1 cellular context compared by ENCODE assay signal in genomic region chr13:67001363-67001762, GRCh38.
TF ChIP-seq lines count a peak whose summit lies in the region.

No MANE protein-coding gene starts in this region.

TF ChIP-seq in H1, 55 proteins besides CTCF, POLR2A, EP300 and RAD21:
- TF ChIP-seq CREB1 (IDR thresholded peaks at IDR 0.05) (no peak), RBBP5 (IDR thresholded peaks at IDR 0.05; ENCODE audit: borderline replicate concordance, low read depth, low read length) (no peak), POU5F1 (IDR thresholded peaks at IDR 0.05; ENCODE audit: low read depth, low read length) (no peak), EZH2 (IDR thresholded peaks at IDR 0.05; ENCODE audit: low read depth, low read length, severe bottlenecking) (no peak), BRCA1 (IDR thresholded peaks at IDR 0.05; ENCODE audit: low read depth, low read length) (no peak), JUND (IDR thresholded peaks at IDR 0.05; ENCODE audit: low read length) (no peak), POLR2AphosphoS5 (IDR thresholded peaks at IDR 0.05; ENCODE audit: low read depth, low read length) (no peak), TAF1 (IDR thresholded peaks at IDR 0.05; ENCODE audit: low read depth, low read length) (no peak), TCF12 (IDR thresholded peaks at IDR 0.05; ENCODE audit: low read depth, low read length) (no peak), BCL11A (IDR thresholded peaks at IDR 0.05; ENCODE audit: low read depth in 2 of 2, low read length in 2 of 2) (no peak), TEAD4 (IDR thresholded peaks at IDR 0.05; ENCODE audit: low read depth, low read length) (no peak), EGR1 (IDR thresholded peaks at IDR 0.05; ENCODE audit: borderline replicate concordance, low read depth, low read length) (no peak), SP1 (IDR thresholded peaks at IDR 0.05; ENCODE audit: low read depth, low read length) (no peak), GABPA (IDR thresholded peaks at IDR 0.05; ENCODE audit: borderline replicate concordance, insufficient read depth, low read length) (no peak), SUZ12 (IDR thresholded peaks at IDR 0.05; ENCODE audit: low read length) (no peak), BACH1 (IDR thresholded peaks at IDR 0.05; ENCODE audit: low read length) (no peak), HDAC6 (IDR thresholded peaks at IDR 0.05; ENCODE audit: low read depth, low read length) (no peak), HDAC2 (IDR thresholded peaks at IDR 0.05; ENCODE audit: borderline replicate concordance in 1 of 2, low read depth in 2 of 2, low read length in 2 of 2) (no peak)
- TF ChIP-seq, protein P1, sequence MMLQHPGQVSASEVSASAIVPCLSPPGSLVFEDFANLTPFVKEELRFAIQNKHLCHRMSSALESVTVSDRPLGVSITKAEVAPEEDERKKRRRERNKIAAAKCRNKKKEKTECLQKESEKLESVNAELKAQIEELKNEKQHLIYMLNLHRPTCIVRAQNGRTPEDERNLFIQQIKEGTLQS (IDR thresholded peaks at IDR 0.05; ENCODE audit: insufficient read depth, low read depth, low read length), result no peak
